ENCODE assay signal across 1 cellular context in genomic region chr11:125155767-125156166, GRCh38.
TF ChIP-seq lines count a peak whose summit lies in the region.

No MANE protein-coding gene starts in this region.

TF ChIP-seq in K562, 482 proteins besides CTCF, POLR2A, EP300 and RAD21:
- TF ChIP-seq TEAD1 (CRISPR knock-in tag; IDR thresholded peaks at IDR 0.05) (no peak), ZBED1 (IDR thresholded peaks at IDR 0.05) (no peak), STAT5B (CRISPR knock-in tag; IDR thresholded peaks at IDR 0.05) (no peak)
- TF ChIP-seq, protein P1, sequence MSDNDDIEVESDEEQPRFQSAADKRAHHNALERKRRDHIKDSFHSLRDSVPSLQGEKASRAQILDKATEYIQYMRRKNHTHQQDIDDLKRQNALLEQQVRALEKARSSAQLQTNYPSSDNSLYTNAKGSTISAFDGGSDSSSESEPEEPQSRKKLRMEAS (CRISPR knock-in tag; IDR thresholded peaks at IDR 0.05): peak; percentile 19; the same call in 1 of the 2 replicates
- TF ChIP-seq, protein P2, sequence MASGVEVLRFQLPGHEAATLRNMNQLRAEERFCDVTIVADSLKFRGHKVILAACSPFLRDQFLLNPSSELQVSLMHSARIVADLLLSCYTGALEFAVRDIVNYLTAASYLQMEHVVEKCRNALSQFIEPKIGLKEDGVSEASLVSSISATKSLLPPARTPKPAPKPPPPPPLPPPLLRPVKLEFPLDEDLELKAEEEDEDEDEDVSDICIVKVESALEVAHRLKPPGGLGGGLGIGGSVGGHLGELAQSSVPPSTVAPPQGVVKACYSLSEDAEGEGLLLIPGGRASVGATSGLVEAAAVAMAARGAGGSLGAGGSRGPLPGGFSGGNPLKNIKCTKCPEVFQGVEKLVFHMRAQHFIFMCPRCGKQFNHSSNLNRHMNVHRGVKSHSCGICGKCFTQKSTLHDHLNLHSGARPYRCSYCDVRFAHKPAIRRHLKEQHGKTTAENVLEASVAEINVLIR (CRISPR knock-in tag; IDR thresholded peaks at IDR 0.05): no peak
